2 cellular contexts compared by ENCODE assay signal in the genomic region with DNA sequence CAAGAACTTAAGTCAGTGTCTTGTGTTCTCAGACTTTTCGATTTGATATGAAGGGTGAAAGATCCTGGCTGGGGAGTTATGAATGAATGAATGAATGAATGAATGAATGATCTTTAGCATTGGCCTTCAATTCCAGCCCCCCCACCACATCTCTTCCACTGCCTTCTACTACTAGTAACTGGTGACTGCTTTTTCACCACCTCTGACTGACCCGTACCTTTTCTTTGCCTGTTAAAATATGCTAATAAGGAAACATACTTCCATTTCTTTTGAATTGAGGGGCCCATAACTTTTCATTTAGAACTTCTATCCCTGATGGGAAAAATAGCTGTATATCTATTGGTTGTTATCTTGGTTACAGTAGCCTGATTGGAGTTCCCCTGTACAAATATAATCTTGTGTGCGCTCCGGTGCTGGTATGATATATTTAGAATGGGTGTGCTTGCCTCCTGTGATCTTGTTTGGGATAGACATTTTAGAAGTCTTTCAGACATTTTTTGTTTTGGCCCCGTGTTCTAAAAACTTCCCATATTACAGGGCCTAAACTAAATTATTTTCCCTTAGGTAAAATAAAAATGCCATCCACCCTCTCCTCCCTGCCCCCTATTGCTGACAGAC.
TF ChIP-seq lines count a peak whose summit lies in the region.

No MANE protein-coding gene starts in this region.

TF ChIP-seq in A549, 52 proteins besides CTCF, POLR2A, EP300 and RAD21:
- no peak for TF ChIP-seq BHLHE40 (IDR thresholded peaks at IDR 0.05; ENCODE audit: low read depth, low read length)
- TF ChIP-seq, protein P1, sequence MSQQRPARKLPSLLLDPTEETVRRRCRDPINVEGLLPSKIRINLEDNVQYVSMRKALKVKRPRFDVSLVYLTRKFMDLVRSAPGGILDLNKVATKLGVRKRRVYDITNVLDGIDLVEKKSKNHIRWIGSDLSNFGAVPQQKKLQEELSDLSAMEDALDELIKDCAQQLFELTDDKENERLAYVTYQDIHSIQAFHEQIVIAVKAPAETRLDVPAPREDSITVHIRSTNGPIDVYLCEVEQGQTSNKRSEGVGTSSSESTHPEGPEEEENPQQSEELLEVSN (IDR thresholded peaks at IDR 0.05; ENCODE audit: borderline replicate concordance, low read depth) = no peak
- TF ChIP-seq PHF8 (IDR thresholded peaks at IDR 0.05; ENCODE audit: borderline replicate concordance, low read depth) = no peak
- no peak for TF ChIP-seq ZC3H11A (IDR thresholded peaks at IDR 0.05)

TF ChIP-seq in GM12878, 131 proteins besides CTCF, POLR2A, EP300 and RAD21:
- TF ChIP-seq BHLHE40 (IDR thresholded peaks at IDR 0.05; ENCODE audit: borderline replicate concordance in 1 of 2, low read depth in 2 of 2, low read length in 1 of 2) (no peak), RAD51 (IDR thresholded peaks at IDR 0.05) (no peak), CHD4 (IDR thresholded peaks at IDR 0.05) (0 out of 2 replicates have a peak, but pooled peaks have one; percentile 73), MEF2A (IDR thresholded peaks at IDR 0.05; ENCODE audit: insufficient read depth, low read depth, low read length) (no peak), ZNF24 (IDR thresholded peaks at IDR 0.05) (peak; percentile 94), RBBP5 (conservative IDR thresholded peaks at IDR 0.05) (no peak), LARP7 (IDR thresholded peaks at IDR 0.05) (no peak), BCL11A (IDR thresholded peaks at IDR 0.05; ENCODE audit: low read depth, low read length) (no peak), KDM1A (IDR thresholded peaks at IDR 0.05; ENCODE audit: borderline replicate concordance) (no peak), ZBED1 (IDR thresholded peaks at IDR 0.05; ENCODE audit: borderline replicate concordance) (no peak)
- TF ChIP-seq, protein P2, sequence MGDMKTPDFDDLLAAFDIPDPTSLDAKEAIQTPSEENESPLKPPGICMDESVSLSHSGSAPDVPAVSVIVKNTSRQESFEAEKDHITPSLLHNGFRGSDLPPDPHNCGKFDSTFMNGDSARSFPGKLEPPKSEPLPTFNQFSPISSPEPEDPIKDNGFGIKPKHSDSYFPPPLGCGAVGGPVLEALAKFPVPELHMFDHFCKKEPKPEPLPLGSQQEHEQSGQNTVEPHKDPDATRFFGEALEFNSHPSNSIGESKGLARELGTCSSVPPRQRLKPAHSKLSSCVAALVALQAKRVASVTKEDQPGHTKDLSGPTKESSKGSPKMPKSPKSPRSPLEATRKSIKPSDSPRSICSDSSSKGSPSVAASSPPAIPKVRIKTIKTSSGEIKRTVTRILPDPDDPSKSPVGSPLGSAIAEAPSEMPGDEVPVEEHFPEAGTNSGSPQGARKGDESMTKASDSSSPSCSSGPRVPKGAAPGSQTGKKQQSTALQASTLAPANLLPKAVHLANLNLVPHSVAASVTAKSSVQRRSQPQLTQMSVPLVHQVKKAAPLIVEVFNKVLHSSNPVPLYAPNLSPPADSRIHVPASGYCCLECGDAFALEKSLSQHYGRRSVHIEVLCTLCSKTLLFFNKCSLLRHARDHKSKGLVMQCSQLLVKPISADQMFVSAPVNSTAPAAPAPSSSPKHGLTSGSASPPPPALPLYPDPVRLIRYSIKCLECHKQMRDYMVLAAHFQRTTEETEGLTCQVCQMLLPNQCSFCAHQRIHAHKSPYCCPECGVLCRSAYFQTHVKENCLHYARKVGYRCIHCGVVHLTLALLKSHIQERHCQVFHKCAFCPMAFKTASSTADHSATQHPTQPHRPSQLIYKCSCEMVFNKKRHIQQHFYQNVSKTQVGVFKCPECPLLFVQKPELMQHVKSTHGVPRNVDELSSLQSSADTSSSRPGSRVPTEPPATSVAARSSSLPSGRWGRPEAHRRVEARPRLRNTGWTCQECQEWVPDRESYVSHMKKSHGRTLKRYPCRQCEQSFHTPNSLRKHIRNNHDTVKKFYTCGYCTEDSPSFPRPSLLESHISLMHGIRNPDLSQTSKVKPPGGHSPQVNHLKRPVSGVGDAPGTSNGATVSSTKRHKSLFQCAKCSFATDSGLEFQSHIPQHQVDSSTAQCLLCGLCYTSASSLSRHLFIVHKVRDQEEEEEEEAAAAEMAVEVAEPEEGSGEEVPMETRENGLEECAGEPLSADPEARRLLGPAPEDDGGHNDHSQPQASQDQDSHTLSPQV (IDR thresholded peaks at IDR 0.05) = no peak
